In the genomic region with DNA sequence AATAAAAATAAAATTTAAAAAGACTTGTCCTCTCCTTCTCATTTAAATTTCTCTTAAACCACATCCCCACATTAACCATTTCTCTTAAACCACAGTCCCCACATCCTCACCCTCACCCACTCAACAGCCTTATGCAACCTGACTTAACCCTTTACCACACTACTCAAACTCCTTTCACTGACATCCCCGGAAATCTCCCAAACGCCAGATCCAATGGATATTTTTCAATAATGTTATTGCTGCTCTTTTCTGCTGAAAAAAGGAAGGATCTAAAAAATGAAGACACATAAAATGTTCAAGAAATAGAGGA, we compare ENCODE assay signal across 2 cellular contexts.
TF ChIP-seq lines count a peak whose summit lies in the region.

No MANE protein-coding gene starts in this region.

TF ChIP-seq in K562, 482 proteins besides CTCF, POLR2A, EP300 and RAD21:
- 0 out of 2 replicates have a peak, but pooled peaks have one; percentile 27 for TF ChIP-seq ZBTB1 (CRISPR knock-in tag; IDR thresholded peaks at IDR 0.05; ENCODE audit: borderline replicate concordance, low read depth)
- TF ChIP-seq LARP7 (IDR thresholded peaks at IDR 0.05), result 0 out of 2 replicates have a peak, but pooled peaks have one; percentile 17
- TF ChIP-seq HDAC1 (IDR thresholded peaks at IDR 0.05), result no peak
- TF ChIP-seq MAFG (tag; conservative IDR thresholded peaks at IDR 0.05), result no peak
- no peak for TF ChIP-seq NR4A1 (CRISPR knock-in tag; IDR thresholded peaks at IDR 0.05)
- TF ChIP-seq NR4A1 (tag; IDR thresholded peaks at IDR 0.05), result no peak
- TF ChIP-seq HNRNPK (IDR thresholded peaks at IDR 0.05; ENCODE audit: low read depth, low read length, poor library complexity, severe bottlenecking), result no peak
- TF ChIP-seq EGR1 (conservative IDR thresholded peaks at IDR 0.05), result 0 out of 2 replicates have a peak, but pooled peaks have one; percentile 16
TF ChIP-seq in K562: peak in this region for 3.

TF ChIP-seq in GM12891, 5 proteins besides CTCF, POLR2A, EP300 and RAD21:
- TF ChIP-seq POLR2AphosphoS5 (IDR thresholded peaks at IDR 0.05; ENCODE audit: low read depth, low read length), result no peak
- TF ChIP-seq PAX5 (IDR thresholded peaks at IDR 0.05; ENCODE audit: insufficient read depth, low read length, severe bottlenecking), result no peak
- TF ChIP-seq TAF1 (IDR thresholded peaks at IDR 0.05; ENCODE audit: low read depth, low read length), result no peak
- no peak for TF ChIP-seq POU2F2 (IDR thresholded peaks at IDR 0.05; ENCODE audit: low read depth, low read length)
- no peak for TF ChIP-seq SPI1 (IDR thresholded peaks at IDR 0.05; ENCODE audit: low read depth, low read length)
